8 cellular contexts compared by ENCODE assay signal in the genomic region with DNA sequence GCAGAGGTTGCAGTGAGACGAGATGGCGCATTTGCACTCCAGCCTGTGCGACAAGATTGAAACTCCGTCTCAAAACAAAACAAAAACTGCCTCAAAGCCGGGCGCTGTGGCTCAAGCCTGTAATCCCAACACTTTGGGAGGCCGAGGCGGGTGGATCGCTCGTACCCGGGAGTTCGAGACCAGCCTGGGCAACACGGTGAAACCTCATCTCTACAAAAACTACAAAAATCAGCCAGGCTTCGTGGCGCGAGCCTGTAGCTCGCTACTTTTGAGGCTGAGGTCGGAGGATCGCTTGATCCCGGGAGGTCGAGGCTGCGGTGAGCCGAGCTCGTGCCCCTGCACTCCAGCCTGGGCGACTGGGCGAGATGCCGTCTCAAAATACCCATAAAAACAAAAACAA. TPM values are rescaled to one million over a fixed set of nuclear protein-coding genes. Genes with fewer than 3 reads are reported as not detected.
DNase-seq lines count a peak whose midpoint lies in the region; ATAC-seq and TF ChIP-seq lines count a peak whose summit lies in the region.

No MANE protein-coding gene starts in this region.

- peak overlapping the region; percentile 75 for H3K4me3 ChIP-seq in Caco-2 (ENCODE audit: low read depth, low read length)
- H3K4me3 ChIP-seq in OCI-LY3 (ENCODE audit: low read length) = peak overlapping the region; percentile 98
- peak overlapping the region; percentile 82 for H3K4me3 ChIP-seq in ovary

- H3K4me1 Mint-ChIP-seq in Caco-2 (ENCODE audit: low read depth, unreplicated experiment) = peaks cover 23% of the 10 kb centered on the region

- no peak for ATAC-seq in GM19351 (IDR thresholded peaks at IDR 0.05; ENCODE audit: unreplicated experiment)
- no peak for ATAC-seq in HG02798 (IDR thresholded peaks at IDR 0.05; ENCODE audit: poor library complexity, unreplicated experiment)

- BruUV-seq in Caco-2 (replicated peaks; lab: Mats Ljungman, UMichigan) = no TSS peak

- 54 to 70% (median 66%) methylated on average over 27 of the region's 27 CpGs for WGBS in ovary, 3 donors

- in situ Hi-C loops in GM13977 (cut with MboI; ENCODE audit: low pct_unique_long_range_greater_than_20kb, low sequenced_read_pairs, unreplicated experiment) = loop anchor here (25.0 kb wide), 1 partner anchor 146 kb away; no protein-coding TSS in a partner anchor

- H3K27ac Mint-ChIP-seq in Caco-2 (ENCODE audit: unreplicated experiment) = peak overlapping the region; percentile 97

- no peaks in the 10 kb centered on the region for H4K20me1 ChIP-seq in OCI-LY3 (ENCODE audit: insufficient read depth, low read length)

- no peak for DNase-seq in Caco-2
- DNase-seq in epithelial cell of prostate (ENCODE audit: low read depth, low spot score) = no peak
- peak in 1 of 5 donors; percentile 25 for DNase-seq in ovary
- DNase-seq in foreskin melanocyte = no peak
- DNase-seq in GM13977 (ENCODE audit: low spot score) = no peak

- TF ChIP-seq CTCF in Caco-2 (IDR thresholded peaks at IDR 0.05; ENCODE audit: insufficient read depth in 1 of 2, low read depth in 1 of 2, low read length in 1 of 2, severe bottlenecking in 1 of 2, unreplicated experiment in 1 of 2) (no peak), OCI-LY3 (IDR thresholded peaks at IDR 0.05; ENCODE audit: low read depth, low read length) (no peak), ovary (IDR thresholded peaks at IDR 0.05) (no peak), GM13977 (IDR thresholded peaks at IDR 0.05; ENCODE audit: extremely low read depth, insufficient read depth, missing control alignments) (no peak)

- intact Hi-C loops in Caco-2 (cut with micrococcal nuclease; ENCODE audit: unreplicated experiment) = loop anchor here (1.0 kb wide), 1 partner anchor 499 kb away; no protein-coding TSS in a partner anchor
- intact Hi-C loops in ovary (cut with DNase I) = no loop called here

- H3K27me3 ChIP-seq in Caco-2 (replicated peaks; ENCODE audit: control insufficient read depth, insufficient read depth, low read length) (no peaks in the 10 kb centered on the region), OCI-LY3 (ENCODE audit: low read depth, low read length) (no peaks in the 10 kb centered on the region), ovary (no peaks in the 10 kb centered on the region)

- H3K9ac ChIP-seq in OCI-LY3 (ENCODE audit: low read length) = peak overlapping the region; percentile 78

- POLR2A ChIA-PET in Caco-2 (lab: Charles Lee) = no interaction called here

- no peaks in the 10 kb centered on the region for H3K9me3 ChIP-seq in Caco-2
- no peaks in the 10 kb centered on the region for H3K9me3 ChIP-seq in OCI-LY3 (ENCODE audit: insufficient read depth, low read length)
- H3K9me3 ChIP-seq in ovary = no peaks in the 10 kb centered on the region

- no peaks in the 10 kb centered on the region for H3K9me3 Mint-ChIP-seq in Caco-2 (ENCODE audit: unreplicated experiment)

- H3K36me3 ChIP-seq in Caco-2 (ENCODE audit: control insufficient read depth, insufficient read depth, low read length) (no peaks in the 10 kb centered on the region; the same call in 1 of the 2 replicates), OCI-LY3 (replicated peaks; ENCODE audit: low read depth, low read length) (peaks cover 2% of the 10 kb centered on the region), ovary (no peaks in the 10 kb centered on the region)

- no peak for TF ChIP-seq EP300 in ovary (IDR thresholded peaks at IDR 0.05)

- H3K4me1 ChIP-seq in Caco-2 = peaks cover 41% of the 10 kb centered on the region
- H3K4me1 ChIP-seq in OCI-LY3 (ENCODE audit: low read length) = peaks cover 11% of the 10 kb centered on the region
- H3K4me1 ChIP-seq in ovary (ENCODE audit: insufficient read depth) = peaks cover 13% of the 10 kb centered on the region

- H3K27me3 Mint-ChIP-seq in Caco-2 (ENCODE audit: insufficient read depth, unreplicated experiment) = no peaks in the 10 kb centered on the region

- TF ChIP-seq POLR2A in ovary (IDR thresholded peaks at IDR 0.05) = no peak

- CTCF ChIA-PET in Caco-2 (lab: Charles Lee) = no interaction called here

- peak overlapping the region; percentile 62 for H3K4me2 ChIP-seq in OCI-LY3 (ENCODE audit: low read length)

- H3K79me2 ChIP-seq in OCI-LY3 (ENCODE audit: low read length) = peaks cover 44% of the 10 kb centered on the region

- no peak overlapping the region for H2AFZ ChIP-seq in OCI-LY3 (ENCODE audit: low read depth, low read length)

- H3K4me3 Mint-ChIP-seq in Caco-2 (ENCODE audit: unreplicated experiment) = peak overlapping the region; percentile 86

- H3K27ac ChIP-seq in OCI-LY3 (ENCODE audit: low read length) (no peak overlapping the region), epithelial cell of prostate (peak overlapping the region; percentile 80), ovary (no peak overlapping the region)

- H3K36me3 Mint-ChIP-seq in Caco-2 (ENCODE audit: insufficient read depth, unreplicated experiment) = peaks cover 51% of the 10 kb centered on the region

RNA-seq across cellular contexts. Expression of a gene that starts 1.0 kb away (rescaled TPM):
- 43.6 and 46.5 TPM in 2 replicates for total RNA-seq in Caco-2 (2022)
- 10 to 100 TPM; 13.1 to 22.1 (median 17.6) TPM for total RNA-seq in ovary
- polyA plus RNA-seq in ovary = 10 to 100 TPM in 1 of 2 donors, 1 to 10 TPM in 1; 9.9 to 19.0 TPM

RNA-seq across cellular contexts. Expression of a gene that starts 1.1 kb away (rescaled TPM):
- total RNA-seq in Caco-2 (2022) (190 and 202 TPM in 2 replicates), ovary (100 to 1,000 TPM in 6 of 7 donors, 10 to 100 TPM in 1; 72.7 to 231 (median 170) TPM)
- polyA plus RNA-seq in ovary = 100 to 1,000 TPM; 197 to 244 TPM
